Comparison of ENCODE assay signal across 8 cellular contexts in genomic region chr5:97297063-97297715, GRCh38.
DNase-seq lines count a peak whose midpoint lies in the region; ATAC-seq, FAIRE-seq and TF ChIP-seq lines count a peak whose summit lies in the region.

No MANE protein-coding gene starts in this region.

- CTCF ChIA-PET in Calu3 (lab: Charles Lee), result interaction anchor here (1.5 kb wide), 1 partner anchor 237 kb away, joined by 5 read pairs; no protein-coding TSS in a partner anchor
- CTCF ChIA-PET in HepG2 (lab: Yijun Ruan, JAX; ENCODE audit: low intra/inter-chr PET ratio, low total read pairs), result interaction anchor here (2.0 kb wide), 1 partner anchor 236 kb away, joined by 11 read pairs; no protein-coding TSS in a partner anchor

- no peak overlapping the region for H3K27ac Mint-ChIP-seq in Calu3 (ENCODE audit: unreplicated experiment)

- H2AFZ ChIP-seq in HepG2 (ENCODE audit: low read length), result no peak overlapping the region

- H3K4me1 Mint-ChIP-seq in Calu3 (ENCODE audit: low read depth, unreplicated experiment), result no peaks in the 10 kb centered on the region

- H3K9me3 ChIP-seq in ascending aorta (no peaks in the 10 kb centered on the region), HepG2 (ENCODE audit: low read length) (no peaks in the 10 kb centered on the region), uterus (no peaks in the 10 kb centered on the region)

- WGBS in HepG2 (ENCODE audit: low lambda C conversion rate), result 10% methylated on average over 3 of the region's 5 CpGs

- H3K79me2 ChIP-seq in HepG2 (ENCODE audit: insufficient read depth, low read length), result no peaks in the 10 kb centered on the region

- no peak overlapping the region for H3K4me3 ChIP-seq in ascending aorta
- H3K4me3 ChIP-seq in HepG2 (replicated peaks in 1 of 3; ENCODE audit: insufficient read depth in 1 of 3, low read depth in 2 of 3, low read length in 3 of 3), result no peak overlapping the region
- H3K4me3 ChIP-seq in uterus, result no peak overlapping the region

- no peaks in the 10 kb centered on the region for H3K36me3 Mint-ChIP-seq in Calu3 (ENCODE audit: insufficient read depth, unreplicated experiment)

- peak; percentile 88 for ATAC-seq in GM18858 (IDR thresholded peaks at IDR 0.05; ENCODE audit: unreplicated experiment)
- peak; percentile 98 for ATAC-seq in HG02870 (IDR thresholded peaks at IDR 0.05; ENCODE audit: unreplicated experiment)
- ATAC-seq in HepG2, result peak; percentile 100

- BruUV-seq in Calu3 (replicated peaks; lab: Mats Ljungman, UMichigan) (no TSS peak), HepG2 (replicated peaks; lab: Mats Ljungman, UMichigan) (no TSS peak)

- H3K27me3 Mint-ChIP-seq in Calu3 (ENCODE audit: unreplicated experiment), result no peaks in the 10 kb centered on the region

- H3K9ac ChIP-seq in HepG2 (ENCODE audit: insufficient read depth, low read depth, low read length), result no peak overlapping the region

- no peak for TF ChIP-seq EP300 in HepG2 (IDR thresholded peaks at IDR 0.05; ENCODE audit: low read depth in 2 of 2, low read length in 2 of 2)
- TF ChIP-seq EP300 in HepG2 (CRISPR knock-in tag; IDR thresholded peaks at IDR 0.05; ENCODE audit: borderline replicate concordance), result no peak

- H3K4me1 ChIP-seq in ascending aorta (no peaks in the 10 kb centered on the region), HepG2 (ENCODE audit: insufficient read depth, low read length) (no peaks in the 10 kb centered on the region), uterus (no peaks in the 10 kb centered on the region)

- H3K4me2 ChIP-seq in HepG2 (ENCODE audit: low read depth, low read length), result no peak overlapping the region

- H3K36me3 ChIP-seq in ascending aorta, result no peaks in the 10 kb centered on the region
- H3K36me3 ChIP-seq in HepG2 (replicated peaks in 1 of 2; ENCODE audit: control insufficient read depth in 1 of 2, insufficient read depth in 2 of 2, low read length in 2 of 2), result no peaks in the 10 kb centered on the region
- H3K36me3 ChIP-seq in uterus, result no peaks in the 10 kb centered on the region

- TF ChIP-seq CTCF in Calu3 (IDR thresholded peaks at IDR 0.05; ENCODE audit: unreplicated experiment), result peak; percentile 59
- TF ChIP-seq CTCF in ascending aorta (IDR thresholded peaks at IDR 0.05), result peak in 2 of 3 experiments; percentile 15 to 36
- TF ChIP-seq CTCF in HepG2 (CRISPR knock-in tag; IDR thresholded peaks at IDR 0.05), result peak; percentile 70
- TF ChIP-seq CTCF in uterus (IDR thresholded peaks at IDR 0.05), result no peak

- H3K4me3 Mint-ChIP-seq in Calu3 (ENCODE audit: low read depth, unreplicated experiment), result no peak overlapping the region

- H3K9me3 Mint-ChIP-seq in Calu3 (ENCODE audit: low read depth, unreplicated experiment), result peaks cover 4% of the 10 kb centered on the region

- TF ChIP-seq POLR2A in HepG2 (IDR thresholded peaks at IDR 0.05; ENCODE audit: insufficient read depth in 1 of 2, low read depth in 2 of 2, low read length in 2 of 2) (no peak), uterus (IDR thresholded peaks at IDR 0.05) (no peak)

- peak; percentile 34 for FAIRE-seq in HepG2 (lab: Jason Lieb, UNC)

- no peak overlapping the region for H3K27ac ChIP-seq in ascending aorta
- H3K27ac ChIP-seq in HepG2 (ENCODE audit: extremely low read length, insufficient read depth, low read length), result no peak overlapping the region
- H3K27ac ChIP-seq in uterus, result no peak overlapping the region

- in situ Hi-C loops in HepG2 (cut with HindIII; ENCODE audit: extremely low pct_ligation_motif_present, low pct_unique_long_range_greater_than_20kb), result loop anchor here (25.0 kb wide), 1 partner anchor 240 kb away; no protein-coding TSS in a partner anchor

- H3K27me3 ChIP-seq in ascending aorta (no peaks in the 10 kb centered on the region), HepG2 (ENCODE audit: control insufficient read depth in 1 of 2, insufficient read depth in 2 of 2, low read length in 2 of 2) (no peaks in the 10 kb centered on the region), uterus (no peaks in the 10 kb centered on the region)

- no peaks in the 10 kb centered on the region for H4K20me1 ChIP-seq in HepG2 (ENCODE audit: insufficient read depth, low read length)

- peak; percentile 75 for TF ChIP-seq RAD21 in HepG2 (CRISPR knock-in tag; IDR thresholded peaks at IDR 0.05)

- POLR2A ChIA-PET in HepG2 (lab: Yijun Ruan, JAX), result no interaction called here

- peak; percentile 63 for DNase-seq in Calu3
- peak; percentile 34 for DNase-seq in NCI-H1092 treated with DMSO at 0.1 percent for 48 hours (lab: John Stamatoyannopoulos, UW)
- DNase-seq in ascending aorta (ENCODE audit: low spot score in 2 of 2), result no peak
- DNase-seq in HepG2 (ENCODE audit: low spot score), result peak; percentile 70
- no peak for DNase-seq in effector CD8-positive, alpha-beta T cell (lab: John Stamatoyannopoulos, UW)
- no peak for DNase-seq in uterus

- intact Hi-C loops in Calu3 (cut with micrococcal nuclease; ENCODE audit: unreplicated experiment) (loop anchor here (1.0 to 5.0 kb wide), 4 partner anchors 66 to 1530 kb away; no protein-coding TSS in a partner anchor), ascending aorta (cut with DNase I) (loop anchor here (10.0 kb wide), 1 partner anchor 238 kb away; no protein-coding TSS in a partner anchor), HepG2 (cut with micrococcal nuclease; ENCODE audit: unreplicated experiment) (loop anchor here (1.0 to 10.0 kb wide), 3 partner anchors 237 to 1530 kb away; partner anchors contain the start of gene RGMB), uterus (cut with DNase I; ENCODE audit: low total_unique reads) (no loop called here)

TF ChIP-seq in HepG2, 621 proteins besides CTCF, POLR2A, EP300 and RAD21:
- TF ChIP-seq XRCC5 (optimal IDR thresholded peaks at IDR 0.05; ENCODE audit: low read length) (peak; percentile 43), SMC3 (IDR thresholded peaks at IDR 0.05; ENCODE audit: low read length) (peak; percentile 57), SIN3A (IDR thresholded peaks at IDR 0.05; ENCODE audit: borderline replicate concordance, low read depth, low read length) (no peak), STAG1 (CRISPR knock-in tag; IDR thresholded peaks at IDR 0.05) (peak; percentile 75), ZC3H13 (CRISPR knock-in tag; IDR thresholded peaks at IDR 0.05) (no peak), ZNF460 (CRISPR knock-in tag; IDR thresholded peaks at IDR 0.05; ENCODE audit: borderline replicate concordance) (no peak)

Comparison
In these comparisons a context has a peak if more than half of its experiments do, and no peak if none do; other contexts are left out.
1. DNase-seq: peak in Calu3 (single experiment), NCI-H1092 treated with DMSO at 0.1 percent for 48 hours (single experiment) and HepG2 (single experiment); none in ascending aorta (0 of 2), effector CD8-positive, alpha-beta T cell (single experiment) and uterus (0 of 2).
2. CTCF ChIP-seq: peak in Calu3 (single experiment), ascending aorta (2 of 3) and HepG2 (single experiment); none in uterus (0 of 4).
3. Peak in every context shown above with its lines, with median percentiles within 50 percentile points of each other: ATAC-seq.